In genomic region chr10:114632869-114633715, GRCh38 we compare ENCODE assay signal across 8 cellular contexts. TPM values are rescaled to one million over a fixed set of nuclear protein-coding genes. Genes with fewer than 3 reads are reported as not detected.
DNase-seq lines count a peak whose midpoint lies in the region; ATAC-seq, FAIRE-seq and TF ChIP-seq lines count a peak whose summit lies in the region.

No MANE protein-coding gene starts in this region.

- H4K91ac ChIP-seq in trophoblast cell (ENCODE audit: low read depth, low read length): peak overlapping the region; percentile 58

- no peak overlapping the region for H3K27ac Mint-ChIP-seq in activated naive CD8-positive, alpha-beta T cell
- H3K27ac Mint-ChIP-seq in activated naive CD8-positive, alpha-beta T cell treated with anti-CD3 and anti-CD28 coated beads for 36 hours: no peak overlapping the region

- no peak for FAIRE-seq in GM19239 (lab: Jason Lieb, UNC)

- H3K9me3 Mint-ChIP-seq in activated naive CD8-positive, alpha-beta T cell (ENCODE audit: low read depth): no peaks in the 10 kb centered on the region
- H3K9me3 Mint-ChIP-seq in activated naive CD8-positive, alpha-beta T cell treated with anti-CD3 and anti-CD28 coated beads for 36 hours: no peaks in the 10 kb centered on the region

- no CpG with 5 or more reads among the region's 13 CpGs for WGBS in trophoblast cell (ENCODE audit: extremely low coverage, insufficient coverage, insufficient read length)

- no peaks in the 10 kb centered on the region for H3K27me3 ChIP-seq in SJSA1 (replicated peaks)
- H3K27me3 ChIP-seq in trophoblast cell (ENCODE audit: insufficient read depth, low read length): no peaks in the 10 kb centered on the region

- H3K36me3 Mint-ChIP-seq in activated naive CD8-positive, alpha-beta T cell: no peaks in the 10 kb centered on the region
- H3K36me3 Mint-ChIP-seq in activated naive CD8-positive, alpha-beta T cell treated with anti-CD3 and anti-CD28 coated beads for 36 hours: no peaks in the 10 kb centered on the region

- no peak overlapping the region for H2AK5ac ChIP-seq in trophoblast cell (ENCODE audit: low read length)

- H3K9ac ChIP-seq in trophoblast cell (ENCODE audit: low read length): no peak overlapping the region

- H3K4me3 Mint-ChIP-seq in activated naive CD8-positive, alpha-beta T cell: peak overlapping the region; percentile 88
- H3K4me3 Mint-ChIP-seq in activated naive CD8-positive, alpha-beta T cell treated with anti-CD3 and anti-CD28 coated beads for 36 hours: no peak overlapping the region

- H3K4me3 ChIP-seq in SJSA1 (peak overlapping the region; percentile 5), fibroblast of villous mesenchyme (ENCODE audit: low read depth, low read length) (no peak overlapping the region), trophoblast cell (ENCODE audit: low read depth, low read length) (no peak overlapping the region)

- peak overlapping the region; percentile 35 for H2BK120ac ChIP-seq in trophoblast cell (ENCODE audit: insufficient read depth, low read length, poor library complexity)

- peak overlapping the region; percentile 15 for H3K14ac ChIP-seq in trophoblast cell (ENCODE audit: low read length)

- no peak for TF ChIP-seq CTCF in fibroblast of villous mesenchyme (IDR thresholded peaks at IDR 0.05; ENCODE audit: insufficient read depth, low read depth, low read length)

- H3K9me3 ChIP-seq in SJSA1 (replicated peaks) (no peaks in the 10 kb centered on the region), trophoblast cell (ENCODE audit: insufficient read depth, low read depth, low read length) (no peaks in the 10 kb centered on the region)

- H4K8ac ChIP-seq in trophoblast cell (ENCODE audit: low read depth, low read length): no peak overlapping the region

- H3K27me3 Mint-ChIP-seq in activated naive CD8-positive, alpha-beta T cell: peaks cover 27% of the 10 kb centered on the region
- H3K27me3 Mint-ChIP-seq in activated naive CD8-positive, alpha-beta T cell treated with anti-CD3 and anti-CD28 coated beads for 36 hours: peaks cover 48% of the 10 kb centered on the region

- peaks cover 15% of the 10 kb centered on the region for H3K79me1 ChIP-seq in trophoblast cell (ENCODE audit: low read length)

- peak overlapping the region; percentile 23 for H2BK5ac ChIP-seq in trophoblast cell (ENCODE audit: low read depth, low read length, poor library complexity)

- no peak overlapping the region for H3K18ac ChIP-seq in trophoblast cell (ENCODE audit: low read length)

- no peak overlapping the region for H3K23ac ChIP-seq in trophoblast cell (ENCODE audit: low read length)

- H2BK12ac ChIP-seq in trophoblast cell (ENCODE audit: low read length): peak overlapping the region; percentile 76

- peaks cover 73% of the 10 kb centered on the region for H3K4me1 ChIP-seq in SJSA1 (replicated peaks)
- H3K4me1 ChIP-seq in trophoblast cell (ENCODE audit: control insufficient read depth in 1 of 2, insufficient read depth in 2 of 2, low read length in 2 of 2): peaks cover 15 to 32% of the 10 kb centered on the region in 2 experiments

- peak overlapping the region; percentile 37 for H3K4me2 ChIP-seq in trophoblast cell (ENCODE audit: low read length)

- no peak overlapping the region for H4K12ac ChIP-seq in trophoblast cell (ENCODE audit: low read depth, low read length)

- H3K36me3 ChIP-seq in SJSA1 (peaks cover 4% of the 10 kb centered on the region; the same call in 1 of the 2 replicates), trophoblast cell (ENCODE audit: control insufficient read depth in 1 of 2, insufficient read depth in 2 of 2, low read length in 2 of 2) (no peaks in the 10 kb centered on the region)

- H3K27ac ChIP-seq in SJSA1 (peak overlapping the region; percentile 95), trophoblast cell (ENCODE audit: low read depth, low read length) (peak overlapping the region; percentile 68)

- H3K4ac ChIP-seq in trophoblast cell (ENCODE audit: low read depth, low read length): peak overlapping the region; percentile 13

- no peak for ATAC-seq in HG03354 (IDR thresholded peaks at IDR 0.05; ENCODE audit: poor library complexity, severe bottlenecking, unreplicated experiment)

- no peak for DNase-seq in activated naive CD8-positive, alpha-beta T cell treated with anti-CD3 and anti-CD28 coated beads for 36 hours
- peak; percentile 93 to 94 for DNase-seq in SJSA1 (ENCODE audit: low read depth in 1 of 2, low spot score in 2 of 2)
- peak; percentile 79 for DNase-seq in fibroblast of villous mesenchyme (ENCODE audit: low read depth)
- peak; percentile 95 to 97 for DNase-seq in trophoblast cell
- DNase-seq in GM19239 (ENCODE audit: insufficient read length, low spot score): no peak
- DNase-seq in NCI-H1417 treated with DMSO at 0.1 percent for 48 hours (lab: John Stamatoyannopoulos, UW): no peak

- peaks cover 17% of the 10 kb centered on the region for H3K4me1 Mint-ChIP-seq in activated naive CD8-positive, alpha-beta T cell (ENCODE audit: low read depth)
- peaks cover 21% of the 10 kb centered on the region for H3K4me1 Mint-ChIP-seq in activated naive CD8-positive, alpha-beta T cell treated with anti-CD3 and anti-CD28 coated beads for 36 hours

- H3K79me2 ChIP-seq in trophoblast cell (ENCODE audit: control insufficient read depth, insufficient read depth, low read length, poor library complexity): no peaks in the 10 kb centered on the region

- no peak overlapping the region for H2AFZ ChIP-seq in trophoblast cell (ENCODE audit: insufficient read depth, low read length, poor library complexity)

RNA-seq across cellular contexts. Expression of gene ABLIM1, which starts 25.0 kb away (rescaled TPM):
- 100 to 1,000 TPM; 114 to 116 TPM for total RNA-seq in activated naive CD8-positive, alpha-beta T cell treated with anti-CD3 and anti-CD28 coated beads for 36 hours
- 5.4 and 10.4 TPM in 2 replicates for total RNA-seq in SJSA1 (2014; rRNA removed; shearing (Covaris generic))
- 10.0 and 18.6 TPM in 2 replicates for total RNA-seq in fibroblast of villous mesenchyme
- 12.7 and 12.9 TPM in 2 replicates for polyA plus RNA-seq in trophoblast cell (2013)

Comparison
In these comparisons a context has a peak if more than half of its experiments do, and no peak if none do; other contexts are left out.
1. DNase-seq: peak in SJSA1 (2 of 2), fibroblast of villous mesenchyme (single experiment) and trophoblast cell (2 of 2); none in activated naive CD8-positive, alpha-beta T cell treated with anti-CD3 and anti-CD28 coated beads for 36 hours (single experiment), GM19239 (single experiment) and NCI-H1417 treated with DMSO at 0.1 percent for 48 hours (single experiment).